In the genomic region with DNA sequence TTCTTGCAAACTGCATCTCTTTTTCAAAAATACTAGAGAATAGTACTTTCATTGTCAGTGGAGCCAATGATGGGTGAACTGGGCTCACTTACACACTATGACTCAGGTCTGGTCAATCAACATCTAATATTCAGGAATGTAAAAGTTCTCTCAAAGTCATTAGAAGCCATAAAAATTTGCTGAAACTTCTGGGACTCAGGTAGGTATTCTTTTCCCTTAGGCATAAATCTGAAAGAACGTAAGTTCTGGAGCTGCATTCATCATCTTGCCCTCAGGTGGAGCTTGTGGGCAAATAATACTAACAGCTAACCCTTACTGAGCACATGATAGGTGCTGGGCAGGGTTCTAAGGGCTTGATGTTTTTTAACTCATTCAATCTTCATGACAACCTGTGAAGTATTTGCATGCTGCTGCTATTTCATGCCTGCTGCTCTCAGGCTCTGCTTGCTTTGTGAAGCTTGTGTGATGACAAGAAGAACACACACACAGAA, we compare ENCODE assay signal across 21 cellular contexts.
DNase-seq lines count a peak whose midpoint lies in the region; TF ChIP-seq lines count a peak whose summit lies in the region.
"Had no signal": no experiment of that assay in that cellular context is flagged by ENCODE, and none has a peak within 500 bp of the region (broad histone marks: within the 10 kb centered on the region; RNA-seq: fewer than 3 reads in every experiment).

No MANE protein-coding gene starts in this region.

- peak; percentile 55 for DNase-seq in COLO829 (ENCODE audit: low spot score)
- peak; percentile 9 for DNase-seq in NCI-H226
- peak; percentile 22 for DNase-seq in astrocyte of the cerebellum (ENCODE audit: low read depth)
- DNase-seq in islet precursor cell, result peak; percentile 77
- DNase-seq in CD4-positive, alpha-beta memory T cell, result no peak
- DNase-seq in AG08395 (ENCODE audit: low spot score), result no peak
- no peak for DNase-seq in activated gamma-delta T cell treated with Interleukin-2 at 50 U/mL for 16 hours
- no peak for DNase-seq in NCI-H146 (lab: John Stamatoyannopoulos, UW)
- DNase-seq: activated CD4-positive, alpha-beta T cell treated with anti-CD3 and anti-CD28 coated beads for 36 hours; activated CD8-positive, alpha-beta memory T cell treated with anti-CD3 and anti-CD28 coated beads, Interleukin-2, amount 10 ng/mL, durations not matched to agents 7 days and 5 days; effector memory CD4-positive, alpha-beta T cell; GOT3; left ventricle myocardium superior; NCI-H1048; NCI-H2081; NCI-H510A; T1000 had no signal

- in situ Hi-C loops in astrocyte of the cerebellum (cut with HindIII; ENCODE audit: low sequenced_read_pairs), result no loop called here

- peaks cover 0 to 1% of the 10 kb centered on the region in 2 donors for H3K27me3 Mint-ChIP-seq in CD4-positive, alpha-beta memory T cell
- H3K27me3 Mint-ChIP-seq: activated CD4-positive, alpha-beta T cell treated with anti-CD3 and anti-CD28 coated beads for 36 hours; activated CD8-positive, alpha-beta memory T cell treated with anti-CD3 and anti-CD28 coated beads, Interleukin-2, amount 10 ng/mL, durations not matched to agents 7 days and 5 days; activated T-helper 17 cell treated with anti-CD3 and anti-CD28 coated beads, Interleukin-2, amount 50 U/mL, for 72 hours; stimulated activated memory B cell treated with anti-CD40 and anti-IgM and Interleukin-4, amounts not matched to agents 10 μg/mL and 1 μg/mL and 100 μg/mL, for 72 hours had no signal

- no peak overlapping the region for H3K27ac Mint-ChIP-seq in CD4-positive, alpha-beta memory T cell
- H3K27ac Mint-ChIP-seq: activated CD4-positive, alpha-beta T cell treated with anti-CD3 and anti-CD28 coated beads for 36 hours; activated CD8-positive, alpha-beta memory T cell treated with anti-CD3 and anti-CD28 coated beads, Interleukin-2, amount 10 ng/mL, durations not matched to agents 7 days and 5 days; activated T-helper 17 cell treated with anti-CD3 and anti-CD28 coated beads, Interleukin-2, amount 50 U/mL, for 72 hours; stimulated activated memory B cell treated with anti-CD40 and anti-IgM and Interleukin-4, amounts not matched to agents 10 μg/mL and 1 μg/mL and 100 μg/mL, for 72 hours had no signal

- H3K36me3 Mint-ChIP-seq in CD4-positive, alpha-beta memory T cell, result no peaks in the 10 kb centered on the region
- H3K36me3 Mint-ChIP-seq: activated CD8-positive, alpha-beta memory T cell treated with anti-CD3 and anti-CD28 coated beads, Interleukin-2, amount 10 ng/mL, durations not matched to agents 7 days and 5 days; stimulated activated memory B cell treated with anti-CD40 and anti-IgM and Interleukin-4, amounts not matched to agents 10 μg/mL and 1 μg/mL and 100 μg/mL, for 72 hours had no signal

- no peaks in the 10 kb centered on the region for H3K9me3 ChIP-seq in CD4-positive, alpha-beta memory T cell (ENCODE audit: control insufficient read depth in 1 of 2, low read length in 2 of 2)
- H3K9me3 ChIP-seq: BLaER1 treated with 17β-estradiol and CSF1 and Interleukin-3, amounts not matched to agents 10 nM and 100 nM; right atrium auricular region had no signal

- POLR2A ChIA-PET in CD4-positive, alpha-beta memory T cell (lab: Charles Lee; ENCODE audit: partially characterized antibody), result no interaction called here

- H3K27ac ChIP-seq in CD4-positive, alpha-beta memory T cell (ENCODE audit: low read depth, low read length), result no peak overlapping the region
- H3K27ac ChIP-seq: BLaER1 treated with 17β-estradiol and CSF1 and Interleukin-3, amounts not matched to agents 10 nM and 100 nM; right atrium auricular region had no signal

- TF ChIP-seq CTCF in astrocyte of the cerebellum (IDR thresholded peaks at IDR 0.05; ENCODE audit: low read depth, low read length, missing control alignments), result no peak

- H3K9me3 Mint-ChIP-seq in CD4-positive, alpha-beta memory T cell, result peaks cover 0 to 3% (median 0%) of the 10 kb centered on the region in 8 donors
- H3K9me3 Mint-ChIP-seq: activated T-helper 17 cell treated with anti-CD3 and anti-CD28 coated beads, Interleukin-2, amount 50 U/mL, for 72 hours; stimulated activated memory B cell treated with anti-CD40 and anti-IgM and Interleukin-4, amounts not matched to agents 10 μg/mL and 1 μg/mL and 100 μg/mL, for 72 hours had no signal

- CTCF ChIA-PET in CD4-positive, alpha-beta memory T cell (lab: Charles Lee; ENCODE audit: partially characterized antibody), result no interaction called here

- no peak overlapping the region for H3K4me3 Mint-ChIP-seq in CD4-positive, alpha-beta memory T cell
- H3K4me3 Mint-ChIP-seq: activated CD4-positive, alpha-beta T cell treated with anti-CD3 and anti-CD28 coated beads for 36 hours; activated CD8-positive, alpha-beta memory T cell treated with anti-CD3 and anti-CD28 coated beads, Interleukin-2, amount 10 ng/mL, durations not matched to agents 7 days and 5 days; activated T-helper 17 cell treated with anti-CD3 and anti-CD28 coated beads, Interleukin-2, amount 50 U/mL, for 72 hours; stimulated activated memory B cell treated with anti-CD40 and anti-IgM and Interleukin-4, amounts not matched to agents 10 μg/mL and 1 μg/mL and 100 μg/mL, for 72 hours had no signal

- no peaks in the 10 kb centered on the region for H3K4me1 Mint-ChIP-seq in CD4-positive, alpha-beta memory T cell
- H3K4me1 Mint-ChIP-seq: activated CD4-positive, alpha-beta T cell treated with anti-CD3 and anti-CD28 coated beads for 36 hours; activated CD8-positive, alpha-beta memory T cell treated with anti-CD3 and anti-CD28 coated beads, Interleukin-2, amount 10 ng/mL, durations not matched to agents 7 days and 5 days; activated T-helper 17 cell treated with anti-CD3 and anti-CD28 coated beads, Interleukin-2, amount 50 U/mL, for 72 hours; stimulated activated memory B cell treated with anti-CD40 and anti-IgM and Interleukin-4, amounts not matched to agents 10 μg/mL and 1 μg/mL and 100 μg/mL, for 72 hours had no signal

- no peaks in the 10 kb centered on the region for H3K4me1 ChIP-seq in CD4-positive, alpha-beta memory T cell (ENCODE audit: insufficient read depth, low read length)
- H3K4me1 ChIP-seq: BLaER1 treated with 17β-estradiol and CSF1 and Interleukin-3, amounts not matched to agents 10 nM and 100 nM had no signal

- no peak overlapping the region for H3K4me3 ChIP-seq in astrocyte of the cerebellum (ENCODE audit: low read depth, low read length)
- no peak overlapping the region for H3K4me3 ChIP-seq in CD4-positive, alpha-beta memory T cell (ENCODE audit: low read length in 2 of 2)
- H3K4me3 ChIP-seq: BLaER1 treated with 17β-estradiol and CSF1 and Interleukin-3, amounts not matched to agents 10 nM and 100 nM; right atrium auricular region had no signal

- intact Hi-C loops in CD4-positive, alpha-beta memory T cell (cut with micrococcal nuclease), result no loop called here

- H3K36me3 ChIP-seq in CD4-positive, alpha-beta memory T cell (ENCODE audit: insufficient read depth, low read length), result no peaks in the 10 kb centered on the region
- H3K36me3 ChIP-seq: BLaER1 treated with 17β-estradiol and CSF1 and Interleukin-3, amounts not matched to agents 10 nM and 100 nM; right atrium auricular region had no signal

- no peaks in the 10 kb centered on the region for H3K27me3 ChIP-seq in CD4-positive, alpha-beta memory T cell (ENCODE audit: insufficient read depth, low read length)
- H3K27me3 ChIP-seq: BLaER1 treated with 17β-estradiol and CSF1 and Interleukin-3, amounts not matched to agents 10 nM and 100 nM; right atrium auricular region had no signal

Comparison
In these comparisons a context has a peak if more than half of its experiments do, and no peak if none do; other contexts are left out.
1. DNase-seq: peak in COLO829 (single experiment), NCI-H226 (single experiment), astrocyte of the cerebellum (single experiment) and islet precursor cell (single experiment); none in CD4-positive, alpha-beta memory T cell (0 of 5), AG08395 (single experiment), activated gamma-delta T cell treated with Interleukin-2 at 50 U/mL for 16 hours (single experiment) and NCI-H146 (single experiment).